Comparison of ENCODE assay signal across 16 cellular contexts in the genomic region with DNA sequence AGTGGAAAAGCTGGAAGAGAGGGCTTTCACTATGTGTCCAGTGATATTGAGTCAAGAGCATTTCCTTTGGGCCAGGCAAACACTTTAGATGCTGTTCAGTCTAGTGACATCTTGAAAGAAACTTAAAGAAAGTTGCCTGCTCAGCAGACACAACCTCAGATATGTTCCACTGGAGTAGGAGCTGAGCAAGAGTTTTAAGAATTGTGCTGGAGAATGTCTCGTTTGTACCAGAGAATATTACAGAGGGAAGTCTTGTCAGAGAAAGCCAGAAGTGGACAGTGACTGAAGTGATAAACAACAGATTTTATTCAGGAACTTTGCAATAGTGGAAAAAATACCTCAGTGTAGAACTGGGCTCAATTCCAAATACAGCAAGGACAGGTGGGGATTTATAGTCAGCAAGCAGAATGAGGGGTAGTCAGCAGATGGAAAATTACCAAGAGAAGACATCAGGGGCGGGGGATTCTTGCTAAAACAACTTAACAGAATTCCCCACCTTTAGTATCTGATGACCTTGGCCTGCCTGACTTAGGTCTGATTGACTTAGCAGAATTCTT. TPM values are rescaled to one million over a fixed set of nuclear protein-coding genes. Genes with fewer than 3 reads are reported as not detected.
DNase-seq lines count a peak whose midpoint lies in the region; ATAC-seq and TF ChIP-seq lines count a peak whose summit lies in the region.
"Had no signal": no experiment of that assay in that cellular context is flagged by ENCODE, and none has a peak within 500 bp of the region (broad histone marks: within the 10 kb centered on the region; RNA-seq: fewer than 3 reads in every experiment).

No MANE protein-coding gene starts in this region.

- DNase-seq in CD4-positive, CD25-positive, alpha-beta regulatory T cell = no peak
- DNase-seq in DMS 273 treated with DMSO at 0.1 percent for 48 hours (lab: John Stamatoyannopoulos, UW) = peak; percentile 33
- DNase-seq in chondrocyte (ENCODE audit: low spot score) = no peak
- no peak for DNase-seq in naive thymus-derived CD4-positive, alpha-beta T cell
- DNase-seq in NCI-H82 treated with DMSO at 0.1 percent for 48 hours (lab: John Stamatoyannopoulos, UW; ENCODE audit: unreplicated experiment) = no peak
- no peak for DNase-seq in hippocampal formation (lab: John Stamatoyannopoulos, UW)
- DNase-seq: activated CD4-positive, alpha-beta memory T cell treated with anti-CD3 and anti-CD28 coated beads, Interleukin-2, amount 10 ng/mL, durations not matched to agents 7 days and 5 days; DMS79 treated with DMSO at 0.1 percent for 48 hours; GOT3; left cardiac atrium; NCI-H2029; PC-9 had no signal

- CTCF ChIA-PET in naive thymus-derived CD4-positive, alpha-beta T cell (lab: Charles Lee) = interaction anchor here (0.8 to 1.1 kb wide), 2 partner anchors 11 to 161 kb away, joined by 3 to 5 read pairs; no protein-coding TSS in a partner anchor

- no peak overlapping the region for H3K4me3 ChIP-seq in CD4-positive, CD25-positive, alpha-beta regulatory T cell (ENCODE audit: low read depth, low read length)
- no peak overlapping the region for H3K4me3 ChIP-seq in naive thymus-derived CD4-positive, alpha-beta T cell (ENCODE audit: low read length)
- H3K4me3 ChIP-seq: PC-9, prostate gland had no signal

- no peak for TF ChIP-seq CTCF in chondrocyte (IDR thresholded peaks at IDR 0.05)

- ATAC-seq in CD4-positive, CD25-positive, alpha-beta regulatory T cell (ENCODE audit: low read depth in 2 of 2) = no peak
- ATAC-seq in naive thymus-derived CD4-positive, alpha-beta T cell = no peak
- no peak for ATAC-seq in HG03159 (IDR thresholded peaks at IDR 0.05; ENCODE audit: unreplicated experiment)
- ATAC-seq in GM19452 (IDR thresholded peaks at IDR 0.05; ENCODE audit: unreplicated experiment) = no peak
- ATAC-seq: left cardiac atrium had no signal

- H3K36me3 Mint-ChIP-seq in CD4-positive, CD25-positive, alpha-beta regulatory T cell = peaks cover 45% of the 10 kb centered on the region
- peaks cover 2% of the 10 kb centered on the region for H3K36me3 Mint-ChIP-seq in chondrocyte (ENCODE audit: low read depth)
- H3K36me3 Mint-ChIP-seq in naive thymus-derived CD4-positive, alpha-beta T cell = peaks cover 5 to 51% (median 30%) of the 10 kb centered on the region in 5 donors

- peak overlapping the region; percentile 22 to 48 (median 27) for H3K27ac Mint-ChIP-seq in CD4-positive, CD25-positive, alpha-beta regulatory T cell
- H3K27ac Mint-ChIP-seq in chondrocyte (ENCODE audit: unreplicated experiment) = peak overlapping the region; percentile 71
- H3K27ac Mint-ChIP-seq in naive thymus-derived CD4-positive, alpha-beta T cell = peak overlapping the region in 5 of 9 donors; percentile 6 to 64 (median 54)
- H3K27ac Mint-ChIP-seq: activated CD4-positive, alpha-beta memory T cell treated with anti-CD3 and anti-CD28 coated beads, Interleukin-2, amount 10 ng/mL, durations not matched to agents 7 days and 5 days had no signal

- no peaks in the 10 kb centered on the region for H3K36me3 ChIP-seq in CD4-positive, CD25-positive, alpha-beta regulatory T cell (ENCODE audit: control insufficient read depth, insufficient read depth, low read length)
- H3K36me3 ChIP-seq in naive thymus-derived CD4-positive, alpha-beta T cell (ENCODE audit: control insufficient read depth in 2 of 3, insufficient read depth in 3 of 3, low read length in 3 of 3) = no peaks in the 10 kb centered on the region
- H3K36me3 ChIP-seq: prostate gland had no signal

- H3K27me3 ChIP-seq in CD4-positive, CD25-positive, alpha-beta regulatory T cell (ENCODE audit: control insufficient read depth, insufficient read depth, low read length) = no peaks in the 10 kb centered on the region
- H3K27me3 ChIP-seq in naive thymus-derived CD4-positive, alpha-beta T cell (ENCODE audit: control insufficient read depth in 2 of 2, insufficient read depth in 2 of 2, low read length in 2 of 2) = no peaks in the 10 kb centered on the region

- no peaks in the 10 kb centered on the region for H3K27me3 Mint-ChIP-seq in CD4-positive, CD25-positive, alpha-beta regulatory T cell
- no peaks in the 10 kb centered on the region for H3K27me3 Mint-ChIP-seq in chondrocyte (ENCODE audit: low read depth)
- no peaks in the 10 kb centered on the region for H3K27me3 Mint-ChIP-seq in naive thymus-derived CD4-positive, alpha-beta T cell
- H3K27me3 Mint-ChIP-seq: activated CD4-positive, alpha-beta memory T cell treated with anti-CD3 and anti-CD28 coated beads, Interleukin-2, amount 10 ng/mL, durations not matched to agents 7 days and 5 days; B cell had no signal

- peaks cover 30 to 76% (median 54%) of the 10 kb centered on the region in 4 donors for H3K4me1 Mint-ChIP-seq in CD4-positive, CD25-positive, alpha-beta regulatory T cell
- peaks cover 85% of the 10 kb centered on the region for H3K4me1 Mint-ChIP-seq in chondrocyte (ENCODE audit: low read depth)
- H3K4me1 Mint-ChIP-seq in naive thymus-derived CD4-positive, alpha-beta T cell = peaks cover 16 to 82% (median 75%) of the 10 kb centered on the region in 7 donors

- intact Hi-C loops in naive thymus-derived CD4-positive, alpha-beta T cell (cut with micrococcal nuclease) = no loop called here

- POLR2A ChIA-PET in naive thymus-derived CD4-positive, alpha-beta T cell (lab: Charles Lee) = no interaction called here

- H3K9me3 ChIP-seq in CD4-positive, CD25-positive, alpha-beta regulatory T cell (ENCODE audit: control insufficient read depth in 2 of 2, low read length in 2 of 2) = no peaks in the 10 kb centered on the region
- H3K9me3 ChIP-seq in naive thymus-derived CD4-positive, alpha-beta T cell (ENCODE audit: control insufficient read depth in 2 of 3, low read length in 3 of 3) = no peaks in the 10 kb centered on the region
- H3K9me3 ChIP-seq: prostate gland had no signal

- H3K4me1 ChIP-seq in CD4-positive, CD25-positive, alpha-beta regulatory T cell (ENCODE audit: control insufficient read depth, insufficient read depth, low read length, poor library complexity, severe bottlenecking) = peaks cover 4% of the 10 kb centered on the region
- H3K4me1 ChIP-seq in naive thymus-derived CD4-positive, alpha-beta T cell (ENCODE audit: control insufficient read depth in 2 of 2, insufficient read depth in 2 of 2, low read length in 2 of 2) = peaks cover 0 to 5% of the 10 kb centered on the region in 2 donors
- H3K4me1 ChIP-seq: prostate gland had no signal

- H3K27ac ChIP-seq in CD4-positive, CD25-positive, alpha-beta regulatory T cell (ENCODE audit: insufficient read depth, low read length, poor library complexity, severe bottlenecking) = no peak overlapping the region
- H3K27ac ChIP-seq in naive thymus-derived CD4-positive, alpha-beta T cell (ENCODE audit: low read depth, low read length) = no peak overlapping the region
- H3K27ac ChIP-seq: PC-9, prostate gland had no signal

- H3K4me3 Mint-ChIP-seq in CD4-positive, CD25-positive, alpha-beta regulatory T cell = no peak overlapping the region
- no peak overlapping the region for H3K4me3 Mint-ChIP-seq in chondrocyte (ENCODE audit: unreplicated experiment)
- H3K4me3 Mint-ChIP-seq in naive thymus-derived CD4-positive, alpha-beta T cell = no peak overlapping the region
- H3K4me3 Mint-ChIP-seq: activated CD4-positive, alpha-beta memory T cell treated with anti-CD3 and anti-CD28 coated beads, Interleukin-2, amount 10 ng/mL, durations not matched to agents 7 days and 5 days; B cell had no signal

- peaks cover 0 to 8% (median 1%) of the 10 kb centered on the region in 7 donors for H3K9me3 Mint-ChIP-seq in CD4-positive, CD25-positive, alpha-beta regulatory T cell
- H3K9me3 Mint-ChIP-seq in chondrocyte (ENCODE audit: low read depth) = peaks cover 10% of the 10 kb centered on the region
- peaks cover 0 to 8% (median 3%) of the 10 kb centered on the region in 11 donors for H3K9me3 Mint-ChIP-seq in naive thymus-derived CD4-positive, alpha-beta T cell

RNA-seq across cellular contexts. Expression of a gene that starts 18.6 kb away (rescaled TPM):
- total RNA-seq in CD4-positive, CD25-positive, alpha-beta regulatory T cell = 51.2 TPM
- polyA plus RNA-seq in CD4-positive, CD25-positive, alpha-beta regulatory T cell = 10 to 100 TPM in 3 of 4 donors, 1 to 10 TPM in 1; 9.4 to 16.3 (median 12.9) TPM
- total RNA-seq in chondrocyte = 36.0 to 43.0 TPM (median 39.6 TPM) in 3 replicates
- total RNA-seq in naive thymus-derived CD4-positive, alpha-beta T cell = 10 to 100 TPM; 27.3 to 60.9 (median 56.3) TPM
- 10 to 100 TPM; 12.4 to 13.0 TPM for polyA plus RNA-seq in naive thymus-derived CD4-positive, alpha-beta T cell
